In genomic region chr15:90860450-90860849, GRCh38 we compare ENCODE assay signal across 1 cellular context.
TF ChIP-seq lines count a peak whose summit lies in the region.

No MANE protein-coding gene starts in this region.

TF ChIP-seq in SK-N-SH, 30 proteins besides CTCF, POLR2A, EP300 and RAD21 (continued from another document):
- no peak for TF ChIP-seq MXI1 (IDR thresholded peaks at IDR 0.05; ENCODE audit: low read depth, low read length)
- TF ChIP-seq FOXM1 (IDR thresholded peaks at IDR 0.05; ENCODE audit: low read depth): no peak
- no peak for TF ChIP-seq TEAD4 (IDR thresholded peaks at IDR 0.05; ENCODE audit: borderline replicate concordance, insufficient read depth)
- TF ChIP-seq POLR2AphosphoS5 (IDR thresholded peaks at IDR 0.05; ENCODE audit: low read depth, low read length): no peak
- TF ChIP-seq REST (IDR thresholded peaks at IDR 0.05; ENCODE audit: low read depth, low read length): no peak
- TF ChIP-seq IRF3 (IDR thresholded peaks at IDR 0.05; ENCODE audit: low read depth, low read length): no peak
